In the genomic region with DNA sequence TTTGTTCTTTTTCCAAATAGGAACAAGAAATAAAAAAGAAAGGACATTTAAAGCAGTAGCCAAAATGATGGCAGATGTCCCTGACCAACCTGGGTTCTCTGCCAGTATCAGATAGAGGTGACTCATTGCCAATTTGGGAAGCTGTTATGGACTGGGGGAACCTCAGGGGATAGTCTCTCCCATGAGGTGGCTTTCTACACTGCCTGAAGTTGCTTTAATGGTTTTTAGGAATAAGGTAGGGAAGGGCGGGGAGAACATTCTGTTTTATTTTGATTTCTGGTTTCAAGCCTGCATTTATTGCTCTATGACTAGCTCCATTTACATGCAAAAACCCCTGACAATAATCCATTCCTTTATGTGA, we compare ENCODE assay signal across 22 cellular contexts.
"Had no signal": no experiment of that assay in that cellular context is flagged by ENCODE, and none has a peak within 500 bp of the region (broad histone marks: within the 10 kb centered on the region; RNA-seq: fewer than 3 reads in every experiment).

No MANE protein-coding gene starts in this region.

- H3K4me1 ChIP-seq: heart right ventricle, lower lobe of right lung, psoas muscle, spleen, tibial artery, upper lobe of left lung, uterus had no signal

- H3K9me3 Mint-ChIP-seq: nephron progenitor cell had no signal

- H3K27ac Mint-ChIP-seq: naive B cell; nephron progenitor cell; stimulated activated memory B cell treated with anti-CD40 and anti-IgM and Interleukin-4, amounts not matched to agents 10 μg/mL and 1 μg/mL and 100 μg/mL, for 72 hours; stimulated activated naive CD8-positive, alpha-beta T cell treated with anti-CD3 and anti-CD28 coated beads, Interleukin-15, Interleukin-2, amounts not matched to agents 100 ng/mL and 50 ng/mL, for 24 hours had no signal

- H3K27me3 Mint-ChIP-seq: naive B cell; stimulated activated memory B cell treated with anti-CD40 and anti-IgM and Interleukin-4, amounts not matched to agents 10 μg/mL and 1 μg/mL and 100 μg/mL, for 72 hours; stimulated activated naive CD8-positive, alpha-beta T cell treated with anti-CD3 and anti-CD28 coated beads, Interleukin-15, Interleukin-2, amounts not matched to agents 100 ng/mL and 50 ng/mL, for 24 hours had no signal

- DNase-seq: effector CD4-positive, alpha-beta T cell; heart right ventricle; hypothalamus; kidney glomerular epithelial cell; lower lobe of right lung; mesenchymal stem cell; naive B cell; nephron progenitor cell; psoas muscle; retina; spleen; stimulated activated CD4-positive, alpha-beta T cell treated with anti-CD3 and anti-CD28 coated beads, Interleukin-15, amount 100 ng/mL, for 24 hours; stimulated activated CD4-positive, alpha-beta T cell treated with anti-CD3 and anti-CD28 coated beads, Interleukin-1b, Interleukin-23, amount 100 ng/mL, for 48 hours; stimulated activated CD4-positive, alpha-beta T cell treated with anti-CD3 and anti-CD28 coated beads, Interleukin-4, amount 100 ng/mL, for 24 hours; tibial artery; upper lobe of left lung; uterus had no signal

- H3K36me3 Mint-ChIP-seq: naive B cell; stimulated activated memory B cell treated with anti-CD40 and anti-IgM and Interleukin-4, amounts not matched to agents 10 μg/mL and 1 μg/mL and 100 μg/mL, for 72 hours had no signal

- H3K4me1 Mint-ChIP-seq: naive B cell; nephron progenitor cell; stimulated activated memory B cell treated with anti-CD40 and anti-IgM and Interleukin-4, amounts not matched to agents 10 μg/mL and 1 μg/mL and 100 μg/mL, for 72 hours had no signal

- H3K27me3 ChIP-seq: heart right ventricle, spleen, tibial artery, upper lobe of left lung, uterus had no signal

- H3K9me3 ChIP-seq: heart right ventricle, lower lobe of right lung, psoas muscle, tibial artery, upper lobe of left lung, uterus had no signal

- H3K27ac ChIP-seq: coronary artery, heart right ventricle, lower lobe of right lung, psoas muscle, spleen, tibial artery, upper lobe of left lung, uterus had no signal

- H3K4me3 Mint-ChIP-seq: naive B cell; nephron progenitor cell; stimulated activated memory B cell treated with anti-CD40 and anti-IgM and Interleukin-4, amounts not matched to agents 10 μg/mL and 1 μg/mL and 100 μg/mL, for 72 hours; stimulated activated naive CD8-positive, alpha-beta T cell treated with anti-CD3 and anti-CD28 coated beads, Interleukin-15, Interleukin-2, amounts not matched to agents 100 ng/mL and 50 ng/mL, for 24 hours had no signal

- ATAC-seq: left lobe of liver; lower lobe of right lung; psoas muscle; sciatic nerve; stimulated activated memory B cell treated with anti-CD40 and anti-IgM and Interleukin-4, amounts not matched to agents 10 μg/mL and 1 μg/mL and 100 μg/mL, for 72 hours had no signal

- H3K36me3 ChIP-seq: heart right ventricle, lower lobe of right lung, spleen, tibial artery, upper lobe of left lung, uterus had no signal

- H3K4me3 ChIP-seq: coronary artery, heart right ventricle, lower lobe of right lung, psoas muscle, spleen, tibial artery, upper lobe of left lung, uterus had no signal
